8 cellular contexts compared by ENCODE assay signal in genomic region chr6:33585403-33586107, GRCh38. TPM values are rescaled to one million over a fixed set of nuclear protein-coding genes. Genes with fewer than 3 reads are reported as not detected.
DNase-seq lines count a peak whose midpoint lies in the region; ATAC-seq and TF ChIP-seq lines count a peak whose summit lies in the region.

No MANE protein-coding gene starts in this region.

- H3K4me3 ChIP-seq in duodenal mucosa (ENCODE audit: low read depth in 1 of 2, low read length in 2 of 2): peak overlapping the region in 1 of 2 donors; percentile 26

- H3K4me3 Mint-ChIP-seq in activated CD8-positive, alpha-beta T cell treated with anti-CD3 and anti-CD28 coated beads for 36 hours: peak overlapping the region; percentile 78
- H3K4me3 Mint-ChIP-seq in memory B cell: peak overlapping the region; percentile 50

- peaks cover 19 to 21% of the 10 kb centered on the region in 2 donors for H3K4me1 ChIP-seq in duodenal mucosa (ENCODE audit: control insufficient read depth in 1 of 2, insufficient read depth in 2 of 2, low read length in 2 of 2)

- no peaks in the 10 kb centered on the region for H3K9me3 Mint-ChIP-seq in activated CD8-positive, alpha-beta T cell treated with anti-CD3 and anti-CD28 coated beads for 36 hours
- H3K9me3 Mint-ChIP-seq in memory B cell: no peaks in the 10 kb centered on the region

- intact Hi-C loops in activated CD8-positive, alpha-beta T cell treated with anti-CD3 and anti-CD28 coated beads for 36 hours (cut with micrococcal nuclease): loop anchor here (2.0 kb wide), 1 partner anchor 115 kb away; no protein-coding TSS in a partner anchor

- ATAC-seq in GM18502 (IDR thresholded peaks at IDR 0.05; ENCODE audit: poor library complexity, unreplicated experiment) (peak; percentile 67), HG03442 (IDR thresholded peaks at IDR 0.05; ENCODE audit: unreplicated experiment) (peak; percentile 66), memory B cell (ENCODE audit: low read depth) (peak; percentile 82)
- peak; percentile 94 for ATAC-seq in activated CD8-positive, alpha-beta T cell treated with anti-CD3 and anti-CD28 coated beads for 36 hours

- peak overlapping the region; percentile 95 for H3K27ac Mint-ChIP-seq in activated CD8-positive, alpha-beta T cell treated with anti-CD3 and anti-CD28 coated beads for 36 hours
- peak overlapping the region; percentile 80 for H3K27ac Mint-ChIP-seq in memory B cell

- no peaks in the 10 kb centered on the region for H3K27me3 ChIP-seq in duodenal mucosa (ENCODE audit: control insufficient read depth in 1 of 2, insufficient read depth in 2 of 2, low read length in 2 of 2)

- H3K36me3 ChIP-seq in duodenal mucosa (ENCODE audit: control insufficient read depth in 1 of 2, insufficient read depth in 2 of 2, low read length in 2 of 2): no peaks in the 10 kb centered on the region

- H3K36me3 Mint-ChIP-seq in activated CD8-positive, alpha-beta T cell treated with anti-CD3 and anti-CD28 coated beads for 36 hours (ENCODE audit: low read depth): no peaks in the 10 kb centered on the region
- no peaks in the 10 kb centered on the region for H3K36me3 Mint-ChIP-seq in memory B cell

- H3K9me3 ChIP-seq in duodenal mucosa (ENCODE audit: control insufficient read depth in 1 of 2, low read length in 2 of 2): no peaks in the 10 kb centered on the region

- TF ChIP-seq CTCF in activated CD8-positive, alpha-beta T cell treated with anti-CD3 and anti-CD28 coated beads for 36 hours (IDR thresholded peaks at IDR 0.05): peak; percentile 94

- peaks cover 24% of the 10 kb centered on the region for H3K4me1 Mint-ChIP-seq in activated CD8-positive, alpha-beta T cell treated with anti-CD3 and anti-CD28 coated beads for 36 hours (ENCODE audit: low read depth)
- H3K4me1 Mint-ChIP-seq in memory B cell: peaks cover 23% of the 10 kb centered on the region

- H3K27ac ChIP-seq in duodenal mucosa (ENCODE audit: low read depth, low read length): no peak overlapping the region

- CTCF ChIA-PET in activated CD8-positive, alpha-beta T cell treated with anti-CD3 and anti-CD28 coated beads for 36 hours (lab: Charles Lee): interaction anchor here (0.6 to 6.8 kb wide), 25 partner anchors 10 to 240 kb away, joined by 3 to 74 read pairs (median 4); partner anchors contain the start of genes ITPR3 and UQCC2

- H3K27me3 Mint-ChIP-seq in activated CD8-positive, alpha-beta T cell treated with anti-CD3 and anti-CD28 coated beads for 36 hours: no peaks in the 10 kb centered on the region
- no peaks in the 10 kb centered on the region for H3K27me3 Mint-ChIP-seq in memory B cell

- peak; percentile 86 for DNase-seq in 8988T
- DNase-seq in NCI-H774 (lab: John Stamatoyannopoulos, UW): peak; percentile 53
- peak; percentile 95 for DNase-seq in activated CD8-positive, alpha-beta T cell treated with anti-CD3 and anti-CD28 coated beads for 36 hours
- peak; percentile 89 to 97 for DNase-seq in memory B cell (ENCODE audit: low spot score in 2 of 2)
- peak; percentile 80 to 85 for DNase-seq in stimulated activated CD8-positive, alpha-beta memory T cell treated with anti-CD3 and anti-CD28 coated beads, Interleukin-15, amount 100 ng/mL, for 48 hours (ENCODE audit: low read depth in 2 of 2)

- POLR2A ChIA-PET in activated CD8-positive, alpha-beta T cell treated with anti-CD3 and anti-CD28 coated beads for 36 hours (lab: Charles Lee): interaction anchor here (0.9 to 1.0 kb wide), 3 partner anchors 15 to 125 kb away, joined by 3 to 4 read pairs (median 3); no protein-coding TSS in a partner anchor

- peak overlapping the region; percentile 15 to 18 for H3K9ac ChIP-seq in duodenal mucosa (ENCODE audit: low read depth in 1 of 2, low read length in 2 of 2)

RNA-seq across cellular contexts. Expression of gene BAK1, which starts 5.5 kb away (rescaled TPM):
- total RNA-seq in activated CD8-positive, alpha-beta T cell treated with anti-CD3 and anti-CD28 coated beads for 36 hours: 10 to 100 TPM; 33.8 to 34.3 TPM

RNA-seq across cellular contexts. Expression of gene ITPR3, which starts 35.6 kb away (rescaled TPM):
- total RNA-seq in activated CD8-positive, alpha-beta T cell treated with anti-CD3 and anti-CD28 coated beads for 36 hours: 10 to 100 TPM; 36.6 to 38.0 TPM
